Comparison of ENCODE assay signal across 1 cellular context in genomic region chr5:179550511-179551342, GRCh38.
TF ChIP-seq lines count a peak whose summit lies in the region.

TSS of gene RUFY1 (plus strand) at chr5:179550554. CDS start at chr5:179550570, 16 bp downstream.

TF ChIP-seq in SK-N-SH, 30 proteins besides CTCF, POLR2A, EP300 and RAD21 (continued from another document):
- TF ChIP-seq TCF12 (IDR thresholded peaks at IDR 0.05) = no peak
- TF ChIP-seq YY1 (IDR thresholded peaks at IDR 0.05; ENCODE audit: low read depth) = peak; percentile 92
- TF ChIP-seq CHD2 (IDR thresholded peaks at IDR 0.05; ENCODE audit: low read length, partially characterized antibody) = no peak
- TF ChIP-seq ZBTB33 (IDR thresholded peaks at IDR 0.05; ENCODE audit: borderline replicate concordance, low read depth) = no peak
- TF ChIP-seq PBX3 (IDR thresholded peaks at IDR 0.05) = no peak
- TF ChIP-seq NFIC (IDR thresholded peaks at IDR 0.05; ENCODE audit: borderline replicate concordance) = no peak; the same call in 1 of the 2 replicates
- TF ChIP-seq GABPA (IDR thresholded peaks at IDR 0.05; ENCODE audit: low read depth) = no peak
- no peak for TF ChIP-seq RFX5 (IDR thresholded peaks at IDR 0.05; ENCODE audit: low read length)
- no peak for TF ChIP-seq SMC3 (IDR thresholded peaks at IDR 0.05; ENCODE audit: low read depth, low read length)
- TF ChIP-seq FOXJ3 (CRISPR knock-in tag; IDR thresholded peaks at IDR 0.05) = no peak
- no peak; the same call in none of the 2 replicates for TF ChIP-seq POLR2AphosphoS5 (IDR thresholded peaks at IDR 0.05; ENCODE audit: low read depth, low read length)
- TF ChIP-seq MAX (IDR thresholded peaks at IDR 0.05; ENCODE audit: low read depth) = peak; percentile 29; the same call in 1 of the 2 replicates
- TF ChIP-seq USF1 (IDR thresholded peaks at IDR 0.05; ENCODE audit: borderline replicate concordance, low read depth) = peak; percentile 87
- no peak for TF ChIP-seq RXRA (IDR thresholded peaks at IDR 0.05; ENCODE audit: borderline replicate concordance, low read depth)
- TF ChIP-seq SIN3A (IDR thresholded peaks at IDR 0.05; ENCODE audit: borderline replicate concordance, low read depth, low read length) = 0 out of 2 replicates have a peak, but pooled peaks have one; percentile 27
- no peak for TF ChIP-seq GATA2 (CRISPR knock-in tag; IDR thresholded peaks at IDR 0.05)
- no peak for TF ChIP-seq TEAD4 (IDR thresholded peaks at IDR 0.05; ENCODE audit: borderline replicate concordance, insufficient read depth)
